Comparison of ENCODE assay signal across 8 cellular contexts in genomic region chr6:139373154-139373927, GRCh38. TPM values are rescaled to one million over a fixed set of nuclear protein-coding genes. Genes with fewer than 3 reads are reported as not detected.
DNase-seq lines count a peak whose midpoint lies in the region; ATAC-seq lines count a peak whose summit lies in the region.

No MANE protein-coding gene starts in this region.

- ATAC-seq in GM18520 (IDR thresholded peaks at IDR 0.05; ENCODE audit: unreplicated experiment), result no peak

- H3K36me3 ChIP-seq in H7 (replicated peaks; ENCODE audit: control insufficient read depth, insufficient read depth, low read length), result no peaks in the 10 kb centered on the region; the same call in 1 of the 2 replicates

- H3K4me3 ChIP-seq in H7 (ENCODE audit: insufficient read depth, low read depth, low read length), result peak overlapping the region; percentile 90

- no peaks in the 10 kb centered on the region for H3K27me3 ChIP-seq in H7 (ENCODE audit: control insufficient read depth, insufficient read depth, low read length)

- DNase-seq in GM04503 (ENCODE audit: low read depth) (peak; percentile 11), H7 (peak; percentile 52), NCI-H1092 (lab: John Stamatoyannopoulos, UW) (peak; percentile 25), caudate nucleus (lab: John Stamatoyannopoulos, UW) (peak in 59 of 61 donors; percentile 7 to 81 (median 58)), kidney tubule cell (ENCODE audit: low spot score) (peak; percentile 66)
- DNase-seq in activated CD4-positive, CD25-positive, alpha-beta regulatory T cell (lab: John Stamatoyannopoulos, UW), result peak; percentile 39 to 69 (median 56)
- peak; percentile 25 to 58 (median 44) for DNase-seq in stimulated activated CD4-positive, alpha-beta T cell treated with anti-CD3 and anti-CD28 coated beads, Interleukin-1b, Interleukin-23, amount 100 ng/mL, for 24 hours (ENCODE audit: low read depth in 4 of 4, low spot score in 1 of 4)

- peak overlapping the region; percentile 95 for H3K27ac ChIP-seq in caudate nucleus (ENCODE audit: low read depth, low read length)

RNA-seq across cellular contexts. Expression of gene CITED2, which starts 1.1 kb away (rescaled TPM):
- 42.5 and 44.9 TPM in 2 replicates for total RNA-seq in H7 (2014; rRNA removed; shearing (Covaris generic))

Comparison
In these comparisons a context has a peak if more than half of its experiments do, and no peak if none do; other contexts are left out.
1. DNase-seq: peak in every context shown above with its lines; median percentile 66 in kidney tubule cell; 58 in caudate nucleus; 56 in activated CD4-positive, CD25-positive, alpha-beta regulatory T cell; 52 in H7; 44 in stimulated activated CD4-positive, alpha-beta T cell treated with anti-CD3 and anti-CD28 coated beads, Interleukin-1b, Interleukin-23, amount 100 ng/mL, for 24 hours; 25 in NCI-H1092; 11 in GM04503.